ENCODE assay signal across 8 cellular contexts in genomic region chr1:202379884-202380529, GRCh38. TPM values are rescaled to one million over a fixed set of nuclear protein-coding genes. Genes with fewer than 3 reads are reported as not detected.
DNase-seq lines count a peak whose midpoint lies in the region; ATAC-seq, FAIRE-seq and TF ChIP-seq lines count a peak whose summit lies in the region.
"Not testable (repeated sequence)": the region's sequence is repeated elsewhere in the genome, so short reads cannot be mapped to it uniquely, and the experiment has no call there.

No MANE protein-coding gene starts in this region.

- POLR2A ChIA-PET in Panc1 (lab: Charles Lee); naive thymus-derived CD8-positive, alpha-beta T cell (lab: Charles Lee): not testable (repeated sequence)

- H3K9me3 Mint-ChIP-seq in activated T-cell treated with anti-CD3 and anti-CD28 coated beads, Interleukin-2, amount 50 U/mL, for 72 hours; naive thymus-derived CD8-positive, alpha-beta T cell; stimulated activated effector memory CD8-positive, alpha-beta T cell treated with anti-CD3 and anti-CD28 coated beads, Interleukin-12 subunit alpha, Interleukin-12 subunit beta, amount 100 ng/mL, for 72 hours: not testable (repeated sequence)

- peaks cover 34% of the 10 kb centered on the region for H3K4me1 Mint-ChIP-seq in activated T-cell treated with anti-CD3 and anti-CD28 coated beads, Interleukin-2, amount 50 U/mL, for 72 hours (ENCODE audit: low read depth)
- peaks cover 20 to 38% (median 24%) of the 10 kb centered on the region in 4 donors for H3K4me1 Mint-ChIP-seq in naive thymus-derived CD8-positive, alpha-beta T cell
- H3K4me1 Mint-ChIP-seq in stimulated activated effector memory CD8-positive, alpha-beta T cell treated with anti-CD3 and anti-CD28 coated beads, Interleukin-12 subunit alpha, Interleukin-12 subunit beta, amount 100 ng/mL, for 72 hours = peaks cover 44% of the 10 kb centered on the region

- peak; percentile 16 for FAIRE-seq in D721Med (lab: Jason Lieb, UNC)

- not testable (repeated sequence) for H3K36me3 Mint-ChIP-seq in activated T-cell treated with anti-CD3 and anti-CD28 coated beads, Interleukin-2, amount 50 U/mL, for 72 hours (ENCODE audit: insufficient read depth in 2 of 2); naive thymus-derived CD8-positive, alpha-beta T cell; stimulated activated effector memory CD8-positive, alpha-beta T cell treated with anti-CD3 and anti-CD28 coated beads, Interleukin-12 subunit alpha, Interleukin-12 subunit beta, amount 100 ng/mL, for 72 hours

- H3K27me3 ChIP-seq in Panc1 (ENCODE audit: control insufficient read depth, insufficient read depth, low read length); breast epithelium; iPS-18a (ENCODE audit: control insufficient read depth, insufficient read depth, low read length): not testable (repeated sequence)

- TF ChIP-seq CTCF in D721Med (IDR thresholded peaks at IDR 0.05; ENCODE audit: insufficient read depth, missing control alignments) = not testable (repeated sequence)
- TF ChIP-seq CTCF in Panc1 (IDR thresholded peaks at IDR 0.05) = peak; percentile 20; the same call in 1 of the 2 replicates
- TF ChIP-seq CTCF in breast epithelium (IDR thresholded peaks at IDR 0.05) = peak in 2 of 3 donors; percentile 44 to 45

- not testable (repeated sequence) for H3K4me1 ChIP-seq in Panc1 (ENCODE audit: control insufficient read depth, insufficient read depth, low read length); breast epithelium
- peaks cover 17% of the 10 kb centered on the region for H3K4me1 ChIP-seq in iPS-18a (ENCODE audit: control insufficient read depth, low read depth, low read length)

- TF ChIP-seq POLR2A in breast epithelium (IDR thresholded peaks at IDR 0.05) = not testable (repeated sequence)

- not testable (repeated sequence) for H3K27ac ChIP-seq in Panc1 (ENCODE audit: low read length)
- H3K27ac ChIP-seq in breast epithelium (peak overlapping the region; percentile 69 to 72), iPS-18a (ENCODE audit: low read length) (peak overlapping the region; percentile 5)

- H3K9ac ChIP-seq in iPS-18a (ENCODE audit: low read length) = peak overlapping the region; percentile 26

- not testable (repeated sequence) for H3K27me3 Mint-ChIP-seq in activated T-cell treated with anti-CD3 and anti-CD28 coated beads, Interleukin-2, amount 50 U/mL, for 72 hours (ENCODE audit: low read depth); naive thymus-derived CD8-positive, alpha-beta T cell

- ATAC-seq in Panc1 = peak; percentile 70; the same call in 1 of the 2 replicates
- peak; percentile 88 to 99 for ATAC-seq in activated T-cell treated with anti-CD3 and anti-CD28 coated beads, Interleukin-2, amount 50 U/mL, for 72 hours (replicated peaks in 1 of 2)
- ATAC-seq in naive thymus-derived CD8-positive, alpha-beta T cell = peak; percentile 23 to 48
- peak; percentile 94 for ATAC-seq in stimulated activated effector memory CD8-positive, alpha-beta T cell treated with anti-CD3 and anti-CD28 coated beads, Interleukin-12 subunit alpha, Interleukin-12 subunit beta, amount 100 ng/mL, for 72 hours

- not testable (repeated sequence) for H3K27ac Mint-ChIP-seq in activated T-cell treated with anti-CD3 and anti-CD28 coated beads, Interleukin-2, amount 50 U/mL, for 72 hours
- H3K27ac Mint-ChIP-seq in naive thymus-derived CD8-positive, alpha-beta T cell = peak overlapping the region in 4 of 10 donors; percentile 1 to 81 (median 52)
- H3K27ac Mint-ChIP-seq in stimulated activated effector memory CD8-positive, alpha-beta T cell treated with anti-CD3 and anti-CD28 coated beads, Interleukin-12 subunit alpha, Interleukin-12 subunit beta, amount 100 ng/mL, for 72 hours = peak overlapping the region; percentile 8

- intact Hi-C loops in Panc1 (cut with micrococcal nuclease; ENCODE audit: unreplicated experiment); breast epithelium (cut with DNase I; ENCODE audit: low total_unique reads): not testable (repeated sequence)

- peak overlapping the region; percentile 39 to 66 for H3K4me3 Mint-ChIP-seq in activated T-cell treated with anti-CD3 and anti-CD28 coated beads, Interleukin-2, amount 50 U/mL, for 72 hours
- H3K4me3 Mint-ChIP-seq in naive thymus-derived CD8-positive, alpha-beta T cell = peak overlapping the region in 8 of 10 donors; percentile 1 to 44 (median 9)
- peak overlapping the region; percentile 0 for H3K4me3 Mint-ChIP-seq in stimulated activated effector memory CD8-positive, alpha-beta T cell treated with anti-CD3 and anti-CD28 coated beads, Interleukin-12 subunit alpha, Interleukin-12 subunit beta, amount 100 ng/mL, for 72 hours

- not testable (repeated sequence) for H3K36me3 ChIP-seq in Panc1 (ENCODE audit: control insufficient read depth, insufficient read depth, low read length); breast epithelium; iPS-18a (ENCODE audit: control insufficient read depth, low read depth, low read length)

- in situ Hi-C loops in Panc1 (cut with HindIII; ENCODE audit: low pct_unique_long_range_greater_than_20kb, low sequenced_read_pairs) = not testable (repeated sequence)

- not testable (repeated sequence) for DNase-seq in D721Med (ENCODE audit: insufficient read length, low spot score); Panc1 (ENCODE audit: low read depth, low spot score); breast epithelium (ENCODE audit: low spot score in 2 of 2); stimulated activated effector memory CD8-positive, alpha-beta T cell treated with anti-CD3 and anti-CD28 coated beads, Interleukin-12 subunit alpha, Interleukin-12 subunit beta, amount 100 ng/mL, for 72 hours (ENCODE audit: low spot score in 2 of 2)
- DNase-seq in HuH-7.5 (ENCODE audit: low spot score) = peak; percentile 12
- DNase-seq in activated T-cell treated with anti-CD3 and anti-CD28 coated beads, Interleukin-2, amount 50 U/mL, for 72 hours = peak; percentile 8 to 31
- DNase-seq in naive thymus-derived CD8-positive, alpha-beta T cell = peak in 2 of 10 donors; percentile 6 to 17

- not testable (repeated sequence) for BruUV-seq in Panc1 (replicated peaks; lab: Mats Ljungman, UMichigan)

- CTCF ChIA-PET in Panc1 (lab: Charles Lee) = not testable (repeated sequence)

- not testable (repeated sequence) for H3K9me3 ChIP-seq in Panc1 (ENCODE audit: control insufficient read depth, insufficient read depth, low read depth, low read length); breast epithelium; iPS-18a (ENCODE audit: control insufficient read depth, low read depth, low read length)

- H3K4me3 ChIP-seq in Panc1 (ENCODE audit: low read depth in 2 of 2, low read length in 2 of 2) = not testable (repeated sequence)
- H3K4me3 ChIP-seq in breast epithelium (peak overlapping the region in 2 of 3 donors; percentile 6 to 22), iPS-18a (ENCODE audit: low read length) (peak overlapping the region; percentile 33)

RNA-seq across cellular contexts. Expression of gene PPP1R12B, which starts 31.5 kb away (rescaled TPM):
- total RNA-seq in Panc1 (2021; ENCODE audit: unreplicated experiment) = 13.1 TPM
- 2.1 TPM for polyA plus RNA-seq in Panc1 (2012; ENCODE audit: insufficient read length)
- total RNA-seq in activated T-cell treated with anti-CD3 and anti-CD28 coated beads, Interleukin-2, amount 50 U/mL, for 72 hours = 10 to 100 TPM; 17.6 to 27.0 TPM
- total RNA-seq in breast epithelium = 100 to 1,000 TPM in 1 of 3 donors, 10 to 100 TPM in 2; 76.4 to 123 (median 90.7) TPM
- 10 to 100 TPM; 26.3 to 29.8 TPM for total RNA-seq in naive thymus-derived CD8-positive, alpha-beta T cell
- 1 to 10 TPM; 4.6 to 7.7 (median 5.8) TPM for polyA plus RNA-seq in naive thymus-derived CD8-positive, alpha-beta T cell

RNA-seq across cellular contexts. Expression of gene UBE2T, which starts 38.3 kb away (rescaled TPM):
- 67.8 TPM for total RNA-seq in Panc1 (2021; ENCODE audit: unreplicated experiment)
- 36.8 TPM for polyA plus RNA-seq in Panc1 (2012; ENCODE audit: insufficient read length)
- total RNA-seq in activated T-cell treated with anti-CD3 and anti-CD28 coated beads, Interleukin-2, amount 50 U/mL, for 72 hours = 10 to 100 TPM; 43.6 to 58.1 TPM
- total RNA-seq in breast epithelium = 1 to 10 TPM; 1.4 to 6.0 (median 2.6) TPM
- 1 to 10 TPM; 4.0 to 5.1 TPM for total RNA-seq in naive thymus-derived CD8-positive, alpha-beta T cell
- 10 to 100 TPM in 1 of 3 donors, 1 to 10 TPM in 2; 5.5 to 13.1 (median 7.4) TPM for polyA plus RNA-seq in naive thymus-derived CD8-positive, alpha-beta T cell

Comparison
In these comparisons a context has a peak if more than half of its experiments do, and no peak if none do; other contexts are left out.
1. ATAC-seq: peak in every context shown above with its lines; median percentile 94 in stimulated activated effector memory CD8-positive, alpha-beta T cell treated with anti-CD3 and anti-CD28 coated beads, Interleukin-12 subunit alpha, Interleukin-12 subunit beta, amount 100 ng/mL, for 72 hours; 94 in activated T-cell treated with anti-CD3 and anti-CD28 coated beads, Interleukin-2, amount 50 U/mL, for 72 hours; 70 in Panc1; 36 in naive thymus-derived CD8-positive, alpha-beta T cell.
2. H3K4me3 Mint-ChIP-seq: peak in every context shown above with its lines; median percentile 52 in activated T-cell treated with anti-CD3 and anti-CD28 coated beads, Interleukin-2, amount 50 U/mL, for 72 hours; 9 in naive thymus-derived CD8-positive, alpha-beta T cell; 0 in stimulated activated effector memory CD8-positive, alpha-beta T cell treated with anti-CD3 and anti-CD28 coated beads, Interleukin-12 subunit alpha, Interleukin-12 subunit beta, amount 100 ng/mL, for 72 hours.